ENCODE assay signal across 11 cellular contexts in the genomic region with DNA sequence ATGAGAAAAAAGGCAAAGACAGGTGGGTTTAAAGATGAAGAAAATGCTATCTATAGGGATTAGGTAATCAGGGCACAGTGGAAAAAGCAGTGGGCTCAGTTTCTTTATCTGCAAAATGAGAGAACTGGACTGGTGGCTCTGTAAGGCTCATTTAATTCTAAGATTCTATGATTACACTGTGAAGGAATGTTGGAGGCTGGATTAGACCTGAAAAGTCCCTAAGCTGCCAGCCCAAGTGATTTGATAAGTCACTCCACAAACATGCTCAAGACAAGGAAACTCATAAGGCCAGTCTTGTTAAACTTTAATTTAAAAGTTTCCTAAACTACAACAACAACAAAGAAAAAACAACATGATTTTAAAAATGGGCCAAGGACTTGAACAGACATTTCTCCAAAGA.
DNase-seq lines count a peak whose midpoint lies in the region; ATAC-seq, FAIRE-seq and TF ChIP-seq lines count a peak whose summit lies in the region.
"Had no signal": no experiment of that assay in that cellular context is flagged by ENCODE, and none has a peak within 500 bp of the region (broad histone marks: within the 10 kb centered on the region; RNA-seq: fewer than 3 reads in every experiment).

No MANE protein-coding gene starts in this region.

- DNase-seq in HCEC 1CT (peak; percentile 85), body of pancreas (peak in 1 of 4 donors; percentile 32), kidney (no peak), tibial artery (no peak), activated gamma-delta T cell (lab: John Stamatoyannopoulos, UW) (no peak), AML-193 (lab: John Stamatoyannopoulos, UW) (no peak)
- DNase-seq in activated CD8-positive, alpha-beta T cell treated with anti-CD3 and anti-CD28 coated beads, Interleukin-2, amount 10 ng/mL, durations not matched to agents 7 days and 5 days = no peak
- DNase-seq: activated CD4-positive, alpha-beta T cell treated with anti-CD3 and anti-CD28 coated beads for 4 hours; NCI-H1048; psoas muscle had no signal

- no peak for FAIRE-seq in kidney (lab: Jason Lieb, UNC)

- ATAC-seq in body of pancreas (peak; percentile 79), HG03135 (IDR thresholded peaks at IDR 0.05; ENCODE audit: unreplicated experiment) (no peak)
- ATAC-seq in activated CD8-positive, alpha-beta T cell treated with anti-CD3 and anti-CD28 coated beads, Interleukin-2, amount 10 ng/mL, durations not matched to agents 7 days and 5 days = no peak

- H3K27ac ChIP-seq in body of pancreas (peak overlapping the region in 3 of 4 donors; percentile 25 to 76 (median 69)), kidney (ENCODE audit: low read depth in 2 of 2, low read length in 2 of 2) (peak overlapping the region; percentile 5 to 81), tibial artery (peak overlapping the region; percentile 65 to 75)

- H3K27me3 Mint-ChIP-seq in activated CD8-positive, alpha-beta T cell treated with anti-CD3 and anti-CD28 coated beads, Interleukin-2, amount 10 ng/mL, durations not matched to agents 7 days and 5 days (ENCODE audit: low read depth) = no peaks in the 10 kb centered on the region

- H3K27ac Mint-ChIP-seq in activated CD8-positive, alpha-beta T cell treated with anti-CD3 and anti-CD28 coated beads, Interleukin-2, amount 10 ng/mL, durations not matched to agents 7 days and 5 days = no peak overlapping the region

- CTCF ChIA-PET in activated CD8-positive, alpha-beta T cell treated with anti-CD3 and anti-CD28 coated beads, Interleukin-2, amount 10 ng/mL, durations not matched to agents 7 days and 5 days (lab: Charles Lee) = no interaction called here

- peaks cover 33% of the 10 kb centered on the region for H3K36me3 Mint-ChIP-seq in activated CD8-positive, alpha-beta T cell treated with anti-CD3 and anti-CD28 coated beads, Interleukin-2, amount 10 ng/mL, durations not matched to agents 7 days and 5 days (ENCODE audit: low read depth)

- intact Hi-C loops in body of pancreas (cut with DNase I) = no loop called here
- intact Hi-C loops in kidney (cut with DNase I) = no loop called here
- intact Hi-C loops in tibial artery (cut with DNase I; ENCODE audit: low total_unique reads) = no loop called here

- no peaks in the 10 kb centered on the region for H3K9me3 ChIP-seq in body of pancreas
- H3K9me3 ChIP-seq in kidney (ENCODE audit: control insufficient read depth in 1 of 2, low read length in 2 of 2) = no peaks in the 10 kb centered on the region
- H3K9me3 ChIP-seq in tibial artery = no peaks in the 10 kb centered on the region
- H3K9me3 ChIP-seq: psoas muscle had no signal

- H3K4me1 Mint-ChIP-seq in activated CD8-positive, alpha-beta T cell treated with anti-CD3 and anti-CD28 coated beads, Interleukin-2, amount 10 ng/mL, durations not matched to agents 7 days and 5 days (ENCODE audit: low read depth) = no peaks in the 10 kb centered on the region

- H3K4me3 Mint-ChIP-seq in activated CD8-positive, alpha-beta T cell treated with anti-CD3 and anti-CD28 coated beads, Interleukin-2, amount 10 ng/mL, durations not matched to agents 7 days and 5 days = no peak overlapping the region

- POLR2A ChIA-PET in activated CD8-positive, alpha-beta T cell treated with anti-CD3 and anti-CD28 coated beads, Interleukin-2, amount 10 ng/mL, durations not matched to agents 7 days and 5 days (lab: Charles Lee) = no interaction called here

- H3K4me1 ChIP-seq in body of pancreas = peaks cover 27% of the 10 kb centered on the region
- H3K4me1 ChIP-seq in kidney (ENCODE audit: control insufficient read depth in 1 of 2, insufficient read depth in 1 of 2, low read depth in 1 of 2, low read length in 2 of 2) = peaks cover 0 to 14% of the 10 kb centered on the region in 2 donors
- peaks cover 0 to 48% (median 13%) of the 10 kb centered on the region in 4 donors for H3K4me1 ChIP-seq in tibial artery

- no peak for TF ChIP-seq POLR2A in body of pancreas (IDR thresholded peaks at IDR 0.05)

- H3K9ac ChIP-seq in kidney (ENCODE audit: low read length in 2 of 2) = no peak overlapping the region

- TF ChIP-seq CTCF in body of pancreas (IDR thresholded peaks at IDR 0.05) (no peak), kidney (IDR thresholded peaks at IDR 0.05; ENCODE audit: borderline replicate concordance, extremely low read depth, insufficient read depth) (no peak), tibial artery (IDR thresholded peaks at IDR 0.05) (no peak)

- H3K36me3 ChIP-seq in body of pancreas (replicated peaks in 1 of 2; ENCODE audit: insufficient read depth in 1 of 2, low read depth in 2 of 2) (no peaks in the 10 kb centered on the region), kidney (ENCODE audit: control insufficient read depth in 1 of 2, insufficient read depth in 2 of 2, low read length in 2 of 2) (peaks cover 3% of the 10 kb centered on the region in 2 donors), tibial artery (peaks cover 0 to 14% (median 11%) of the 10 kb centered on the region in 3 donors)

- no peak overlapping the region for H3K4me3 ChIP-seq in body of pancreas
- no peak overlapping the region for H3K4me3 ChIP-seq in kidney (ENCODE audit: low read length in 2 of 2)
- H3K4me3 ChIP-seq in tibial artery = no peak overlapping the region
- H3K4me3 ChIP-seq: psoas muscle had no signal

- no peaks in the 10 kb centered on the region for H3K27me3 ChIP-seq in body of pancreas
- no peaks in the 10 kb centered on the region for H3K27me3 ChIP-seq in tibial artery

- no peaks in the 10 kb centered on the region for H3K9me3 Mint-ChIP-seq in activated CD8-positive, alpha-beta T cell treated with anti-CD3 and anti-CD28 coated beads, Interleukin-2, amount 10 ng/mL, durations not matched to agents 7 days and 5 days (ENCODE audit: insufficient read depth)
